ENCODE assay signal across 1 cellular context in the genomic region with DNA sequence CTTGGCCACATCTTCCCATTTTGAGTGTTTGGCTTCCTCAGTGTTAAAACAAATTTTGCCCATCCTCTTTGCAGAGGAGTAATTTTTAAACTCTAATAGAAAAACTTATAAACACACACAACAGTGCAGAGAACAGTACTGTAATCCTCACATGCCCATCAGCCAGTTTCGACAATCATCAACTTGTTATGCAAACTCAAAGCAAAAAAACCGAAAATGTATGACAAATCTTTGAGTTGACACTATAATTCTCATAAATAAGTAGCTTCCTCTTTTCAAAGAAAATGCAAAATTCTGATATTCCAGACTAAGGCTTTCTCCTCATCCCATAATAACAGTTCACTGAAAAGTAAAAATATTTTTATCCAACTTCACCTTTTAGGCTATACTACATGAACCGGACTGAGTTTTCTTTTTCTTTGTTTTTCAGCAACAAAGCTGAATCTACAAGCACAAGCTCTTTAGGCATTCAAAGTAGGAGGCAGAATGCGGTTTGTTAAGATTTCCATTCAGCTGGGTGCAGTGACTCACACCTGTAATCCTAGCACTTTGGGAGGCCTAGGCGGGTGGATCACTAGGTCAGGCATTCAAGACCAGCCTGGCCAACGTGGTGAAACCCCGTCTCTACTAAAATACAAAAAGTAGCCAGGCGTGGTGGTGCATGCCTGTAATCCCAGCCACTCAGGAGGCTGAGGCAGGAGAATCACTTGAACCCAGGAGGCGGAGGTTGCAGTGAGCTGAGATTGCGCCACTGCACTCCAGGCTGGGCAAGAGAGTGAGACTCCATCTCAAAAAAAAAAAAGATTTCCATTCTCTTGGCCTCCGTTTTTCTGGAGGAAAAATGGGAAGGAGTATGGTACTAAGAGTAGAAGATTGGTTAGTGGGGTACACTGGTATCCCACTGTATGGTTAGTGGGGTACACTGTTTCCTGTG.
TF ChIP-seq lines count a peak whose summit lies in the region.

No MANE protein-coding gene starts in this region.

TF ChIP-seq in GM23338, 12 proteins besides CTCF, POLR2A, EP300 and RAD21 (continued from another document):
- no peak for TF ChIP-seq ZNF462 (CRISPR knock-in tag; IDR thresholded peaks at IDR 0.05)
- TF ChIP-seq POLR2AphosphoS5 (IDR thresholded peaks at IDR 0.05; ENCODE audit: low read depth) = no peak
- no peak for TF ChIP-seq ZNF114 (CRISPR knock-in tag; IDR thresholded peaks at IDR 0.05)
- TF ChIP-seq NANOG (IDR thresholded peaks at IDR 0.05; ENCODE audit: borderline replicate concordance) = no peak
- TF ChIP-seq CREB1 (CRISPR knock-in tag; IDR thresholded peaks at IDR 0.05; ENCODE audit: low read depth) = no peak
